ENCODE assay signal across 8 cellular contexts in genomic region chr11:3905080-3905953, GRCh38. TPM values are rescaled to one million over a fixed set of nuclear protein-coding genes. Genes with fewer than 3 reads are reported as not detected.
A peak's percentile ranks its signal among the peaks of the same experiment; 100 is the strongest.
DNase-seq lines count a peak whose midpoint lies in the region; ATAC-seq and TF ChIP-seq lines count a peak whose summit lies in the region.

No MANE protein-coding gene starts in this region.

- H3K36me3 ChIP-seq in CD4-positive, CD25-positive, alpha-beta regulatory T cell (ENCODE audit: control insufficient read depth, insufficient read depth, low read length), result no peaks in the 10 kb centered on the region
- no peaks in the 10 kb centered on the region for H3K36me3 ChIP-seq in testis (ENCODE audit: low read depth, missing control alignments)

- peaks cover 53 to 86% (median 69%) of the 10 kb centered on the region in 4 donors for H3K4me1 Mint-ChIP-seq in CD4-positive, CD25-positive, alpha-beta regulatory T cell

- H3K4me3 Mint-ChIP-seq in CD4-positive, CD25-positive, alpha-beta regulatory T cell, result peak overlapping the region; percentile 23 to 81 (median 64)

- peak overlapping the region; percentile 26 for H3K4me3 ChIP-seq in CD4-positive, CD25-positive, alpha-beta regulatory T cell (ENCODE audit: low read depth, low read length)
- no peak overlapping the region for H3K4me3 ChIP-seq in testis

- H3K36me3 Mint-ChIP-seq in CD4-positive, CD25-positive, alpha-beta regulatory T cell, result no peaks in the 10 kb centered on the region

- intact Hi-C loops in testis (cut with DNase I; ENCODE audit: low total_unique reads), result no loop called here

- no peak for TF ChIP-seq POLR2A in testis (IDR thresholded peaks at IDR 0.05)

- TF ChIP-seq CTCF in testis (IDR thresholded peaks at IDR 0.05), result no peak

- ATAC-seq in CD4-positive, CD25-positive, alpha-beta regulatory T cell (ENCODE audit: low read depth in 2 of 2), result peak; percentile 96 to 97
- ATAC-seq in GM21717 (IDR thresholded peaks at IDR 0.05; ENCODE audit: unreplicated experiment), result peak; percentile 85

- no peaks in the 10 kb centered on the region for H3K9me3 ChIP-seq in CD4-positive, CD25-positive, alpha-beta regulatory T cell (ENCODE audit: control insufficient read depth in 2 of 2, low read length in 2 of 2)
- H3K9me3 ChIP-seq in testis, result no peaks in the 10 kb centered on the region

- 55 to 86% methylated on average over 3 of the region's 3 CpGs for WGBS in testis, 2 donors

- no peaks in the 10 kb centered on the region for H3K27me3 ChIP-seq in CD4-positive, CD25-positive, alpha-beta regulatory T cell (ENCODE audit: control insufficient read depth, insufficient read depth, low read length)
- no peaks in the 10 kb centered on the region for H3K27me3 ChIP-seq in testis

- H3K27me3 Mint-ChIP-seq in CD4-positive, CD25-positive, alpha-beta regulatory T cell, result no peaks in the 10 kb centered on the region

- H3K27ac Mint-ChIP-seq in CD4-positive, CD25-positive, alpha-beta regulatory T cell, result peak overlapping the region; percentile 7 to 92 (median 88)

- no peaks in the 10 kb centered on the region for H3K9me3 Mint-ChIP-seq in CD4-positive, CD25-positive, alpha-beta regulatory T cell

- peak overlapping the region; percentile 49 for H3K27ac ChIP-seq in CD4-positive, CD25-positive, alpha-beta regulatory T cell (ENCODE audit: insufficient read depth, low read length, poor library complexity, severe bottlenecking)
- H3K27ac ChIP-seq in testis, result no peak overlapping the region

- peaks cover 75% of the 10 kb centered on the region for H3K4me1 ChIP-seq in CD4-positive, CD25-positive, alpha-beta regulatory T cell (ENCODE audit: control insufficient read depth, insufficient read depth, low read length, poor library complexity, severe bottlenecking)
- peaks cover 10% of the 10 kb centered on the region for H3K4me1 ChIP-seq in testis

- peak; percentile 15 to 88 (median 53) for DNase-seq in CD4-positive, CD25-positive, alpha-beta regulatory T cell
- peak; percentile 75 for DNase-seq in LHCN-M2 (ENCODE audit: low read depth)
- DNase-seq in activated CD8-positive, alpha-beta memory T cell treated with anti-CD3 and anti-CD28 coated beads, Interleukin-2, amount 50 U/mL, for 4 hours, result peak; percentile 72
- peak; percentile 90 for DNase-seq in fibroblast of peridontal ligament (ENCODE audit: extremely low read depth)
- DNase-seq in stimulated activated CD4-positive, alpha-beta T cell treated with anti-CD3 and anti-CD28 coated beads, Interleukin-12 subunit alpha, Interleukin-12 subunit beta, amount 100 ng/mL, for 48 hours (ENCODE audit: low read depth in 2 of 3, low spot score in 1 of 3), result peak; percentile 32 to 63 (median 40)
- no peak for DNase-seq in testis
- DNase-seq in NCI-H2107 treated with DMSO at 0.1 percent for 48 hours (lab: John Stamatoyannopoulos, UW; ENCODE audit: unreplicated experiment), result no peak

RNA-seq across cellular contexts. Expression of gene STIM1, which starts 49.9 kb away (rescaled TPM):
- total RNA-seq in CD4-positive, CD25-positive, alpha-beta regulatory T cell, result 134 TPM
- 10 to 100 TPM; 25.7 to 30.6 (median 29.7) TPM for polyA plus RNA-seq in CD4-positive, CD25-positive, alpha-beta regulatory T cell
- total RNA-seq in LHCN-M2 (2014; rRNA removed) (23.3 and 25.0 TPM in 2 replicates), testis (10 to 100 TPM; 78.2 to 87.1 TPM)
- 23.7 TPM for polyA plus RNA-seq in LHCN-M2 (2012)
- polyA plus RNA-seq in testis (ENCODE audit: insufficient read depth, low read depth, low replicate concordance), result 95.5 TPM

Comparison
In these comparisons a context has a peak if more than half of its experiments do, and no peak if none do; other contexts are left out.
1. DNase-seq: peak in CD4-positive, CD25-positive, alpha-beta regulatory T cell (3 of 3), LHCN-M2 (single experiment), activated CD8-positive, alpha-beta memory T cell treated with anti-CD3 and anti-CD28 coated beads, Interleukin-2, amount 50 U/mL, for 4 hours (single experiment), fibroblast of peridontal ligament (single experiment) and stimulated activated CD4-positive, alpha-beta T cell treated with anti-CD3 and anti-CD28 coated beads, Interleukin-12 subunit alpha, Interleukin-12 subunit beta, amount 100 ng/mL, for 48 hours (3 of 3); none in testis (single experiment) and NCI-H2107 treated with DMSO at 0.1 percent for 48 hours (single experiment).